In genomic region chr11:24704716-24705115, GRCh38 we compare ENCODE assay signal across 28 cellular contexts.
"Had no signal": no experiment of that assay in that cellular context is flagged by ENCODE, and none has a peak within 500 bp of the region (broad histone marks: within the 10 kb centered on the region; RNA-seq: fewer than 3 reads in every experiment).

No MANE protein-coding gene starts in this region.

- H3K27me3 ChIP-seq: ascending aorta, cardiac muscle cell had no signal

- H3K4me3 ChIP-seq: ascending aorta, cardiac muscle cell had no signal

- H3K27ac ChIP-seq: ascending aorta, cardiac muscle cell, VCaP had no signal

- H3K4me1 ChIP-seq: ascending aorta had no signal

- H3K36me3 ChIP-seq: ascending aorta, cardiac muscle cell had no signal

- ATAC-seq: activated CD8-positive, alpha-beta memory T cell treated with anti-CD3 and anti-CD28 coated beads, Interleukin-2, amount 10 ng/mL, durations not matched to agents 7 days and 5 days; activated CD8-positive, alpha-beta T cell treated with anti-CD3 and anti-CD28 coated beads, Interleukin-2, amount 10 ng/mL, durations not matched to agents 7 days and 5 days; activated naive CD8-positive, alpha-beta T cell treated with anti-CD3 and anti-CD28 coated beads, Interleukin-2, amount 50 U/mL, for 24 hours had no signal

- DNase-seq: activated B cell treated with CpG ODN at 0.5 μM for 24 hours; activated CD4-positive, alpha-beta memory T cell treated with anti-CD3 and anti-CD28 coated beads, Interleukin-2, amount 10 ng/mL, durations not matched to agents 7 days and 5 days; activated CD4-positive, alpha-beta T cell treated with anti-CD3 and anti-CD28 coated beads for 4 hours; activated CD4-positive, alpha-beta T cell treated with anti-CD3 and anti-CD28 coated beads, Interleukin-2, amount 10 ng/mL, durations not matched to agents 24 days and 14 days; activated CD4-positive, alpha-beta T cell treated with anti-CD3 and anti-CD28 coated beads, Interleukin-2, amount 50 U/mL, for 1 hour; activated CD4-positive, alpha-beta T cell treated with anti-CD3 and anti-CD28 coated beads, Interleukin-2, amount 50 U/mL, for 4 hours; activated CD4-positive, CD25-positive, alpha-beta regulatory T cell treated with anti-CD3 and anti-CD28 coated beads, Interleukin-2, amount 50 U/mL, for 72 hours; activated CD8-positive, alpha-beta memory T cell treated with anti-CD3 and anti-CD28 coated beads for 24 hours; activated CD8-positive, alpha-beta memory T cell treated with anti-CD3 and anti-CD28 coated beads, Interleukin-2, amount 10 ng/mL, durations not matched to agents 7 days and 5 days; activated CD8-positive, alpha-beta memory T cell treated with anti-CD3 and anti-CD28 coated beads, Interleukin-2, amount 50 U/mL, for 48 hours; activated CD8-positive, alpha-beta T cell treated with anti-CD3 and anti-CD28 coated beads, Interleukin-2, amount 10 ng/mL, durations not matched to agents 7 days and 5 days; activated effector memory CD4-positive, alpha-beta T cell treated with Interleukin-2 at 50 U/mL for 16 hours; activated gamma-delta T cell; activated naive CD4-positive, alpha-beta T cell treated with anti-CD3 and anti-CD28 coated beads, Interleukin-2, amount 10 ng/mL, durations not matched to agents 7 days and 5 days; activated naive CD4-positive, alpha-beta T cell treated with Interleukin-2 at 50 U/mL for 16 hours; activated naive CD8-positive, alpha-beta T cell treated with anti-CD3 and anti-CD28 coated beads, Interleukin-2, amount 10 ng/mL, durations not matched to agents 7 days and 5 days; activated naive CD8-positive, alpha-beta T cell treated with anti-CD3 and anti-CD28 coated beads, Interleukin-2, amount 50 U/mL, for 24 hours; activated T-cell treated with anti-CD3 and anti-CD28 coated beads, Interleukin-2, amount 50 U/mL, for 24 hours; activated T-cell treated with anti-CD3 and anti-CD28 coated beads, Interleukin-2, amount 50 U/mL, for 48 hours; amygdala; anterior cingulate cortex; caudate nucleus; cerebellar nuclear complex; T-helper 2 cell; T-helper 9 cell had no signal

- H3K9me3 ChIP-seq: ascending aorta had no signal
